In genomic region chr18:50507120-50507590, GRCh38 we compare ENCODE assay signal across 1 cellular context.
TF ChIP-seq lines count a peak whose summit lies in the region.

No MANE protein-coding gene starts in this region.

TF ChIP-seq in HEK293, 187 proteins besides CTCF, POLR2A, EP300 and RAD21 (continued from another document):
- TF ChIP-seq PRDM4 (tag by site-specific recombination; IDR thresholded peaks at IDR 0.05) = peak; percentile 71
- TF ChIP-seq ZNF843 (tag by site-specific recombination; IDR thresholded peaks at IDR 0.05) = 0 out of 2 replicates have a peak, but pooled peaks have one; percentile 19
- TF ChIP-seq, protein P1, sequence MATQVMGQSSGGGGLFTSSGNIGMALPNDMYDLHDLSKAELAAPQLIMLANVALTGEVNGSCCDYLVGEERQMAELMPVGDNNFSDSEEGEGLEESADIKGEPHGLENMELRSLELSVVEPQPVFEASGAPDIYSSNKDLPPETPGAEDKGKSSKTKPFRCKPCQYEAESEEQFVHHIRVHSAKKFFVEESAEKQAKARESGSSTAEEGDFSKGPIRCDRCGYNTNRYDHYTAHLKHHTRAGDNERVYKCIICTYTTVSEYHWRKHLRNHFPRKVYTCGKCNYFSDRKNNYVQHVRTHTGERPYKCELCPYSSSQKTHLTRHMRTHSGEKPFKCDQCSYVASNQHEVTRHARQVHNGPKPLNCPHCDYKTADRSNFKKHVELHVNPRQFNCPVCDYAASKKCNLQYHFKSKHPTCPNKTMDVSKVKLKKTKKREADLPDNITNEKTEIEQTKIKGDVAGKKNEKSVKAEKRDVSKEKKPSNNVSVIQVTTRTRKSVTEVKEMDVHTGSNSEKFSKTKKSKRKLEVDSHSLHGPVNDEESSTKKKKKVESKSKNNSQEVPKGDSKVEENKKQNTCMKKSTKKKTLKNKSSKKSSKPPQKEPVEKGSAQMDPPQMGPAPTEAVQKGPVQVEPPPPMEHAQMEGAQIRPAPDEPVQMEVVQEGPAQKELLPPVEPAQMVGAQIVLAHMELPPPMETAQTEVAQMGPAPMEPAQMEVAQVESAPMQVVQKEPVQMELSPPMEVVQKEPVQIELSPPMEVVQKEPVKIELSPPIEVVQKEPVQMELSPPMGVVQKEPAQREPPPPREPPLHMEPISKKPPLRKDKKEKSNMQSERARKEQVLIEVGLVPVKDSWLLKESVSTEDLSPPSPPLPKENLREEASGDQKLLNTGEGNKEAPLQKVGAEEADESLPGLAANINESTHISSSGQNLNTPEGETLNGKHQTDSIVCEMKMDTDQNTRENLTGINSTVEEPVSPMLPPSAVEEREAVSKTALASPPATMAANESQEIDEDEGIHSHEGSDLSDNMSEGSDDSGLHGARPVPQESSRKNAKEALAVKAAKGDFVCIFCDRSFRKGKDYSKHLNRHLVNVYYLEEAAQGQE (tag by site-specific recombination; IDR thresholded peaks at IDR 0.05) = peak; percentile 63; the same call in 1 of the 2 replicates
- peak; percentile 86 for TF ChIP-seq ZNF654 (tag by site-specific recombination; IDR thresholded peaks at IDR 0.05; ENCODE audit: low read depth)
- TF ChIP-seq, protein P2, sequence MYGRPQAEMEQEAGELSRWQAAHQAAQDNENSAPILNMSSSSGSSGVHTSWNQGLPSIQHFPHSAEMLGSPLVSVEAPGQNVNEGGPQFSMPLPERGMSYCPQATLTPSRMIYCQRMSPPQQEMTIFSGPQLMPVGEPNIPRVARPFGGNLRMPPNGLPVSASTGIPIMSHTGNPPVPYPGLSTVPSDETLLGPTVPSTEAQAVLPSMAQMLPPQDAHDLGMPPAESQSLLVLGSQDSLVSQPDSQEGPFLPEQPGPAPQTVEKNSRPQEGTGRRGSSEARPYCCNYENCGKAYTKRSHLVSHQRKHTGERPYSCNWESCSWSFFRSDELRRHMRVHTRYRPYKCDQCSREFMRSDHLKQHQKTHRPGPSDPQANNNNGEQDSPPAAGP (tag by site-specific recombination; IDR thresholded peaks at IDR 0.05) = no peak
- 0 out of 2 replicates have a peak, but pooled peaks have one; percentile 17 for TF ChIP-seq ZNF660 (tag by site-specific recombination; IDR thresholded peaks at IDR 0.05)
- TF ChIP-seq PRDM10 (tag by site-specific recombination; IDR thresholded peaks at IDR 0.05) = 0 out of 2 replicates have a peak, but pooled peaks have one; percentile 20
